In the genomic region with DNA sequence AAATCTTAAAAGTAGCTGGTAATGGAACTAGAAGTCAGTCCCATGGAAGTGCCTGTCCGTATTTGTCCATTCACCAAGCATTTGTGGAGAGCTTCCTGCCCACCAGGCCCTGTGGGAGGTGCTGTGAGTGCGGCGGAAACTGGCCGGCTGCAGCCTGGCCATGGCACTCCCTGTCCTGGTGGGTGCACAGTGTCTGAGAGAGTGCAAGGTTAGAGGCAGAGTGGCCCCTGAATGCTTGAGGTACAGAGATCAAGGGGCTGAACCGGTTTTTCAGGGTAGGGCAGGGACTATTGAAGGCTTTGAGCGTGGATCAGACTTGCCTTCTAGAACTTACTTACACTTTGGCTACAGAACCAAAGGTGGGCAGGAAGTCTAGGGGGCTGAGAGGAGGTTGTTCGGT, we compare ENCODE assay signal across 18 cellular contexts.
A peak's percentile ranks its signal among the peaks of the same experiment; 100 is the strongest.
DNase-seq lines count a peak whose midpoint lies in the region; ATAC-seq, FAIRE-seq and TF ChIP-seq lines count a peak whose summit lies in the region.
"Had no signal": no experiment of that assay in that cellular context is flagged by ENCODE, and none has a peak within 500 bp of the region (broad histone marks: within the 10 kb centered on the region; RNA-seq: fewer than 3 reads in every experiment).

No MANE protein-coding gene starts in this region.

- H3K4me3 ChIP-seq in heart right ventricle (no peak overlapping the region), lower lobe of right lung (no peak overlapping the region), small intestine (ENCODE audit: low read depth in 1 of 2, low read length in 2 of 2) (no peak overlapping the region), SK-N-SH (ENCODE audit: low read depth in 2 of 2, low read length in 1 of 2) (no peak overlapping the region)
- H3K4me3 ChIP-seq: A549 had no signal

- H3K79me2 ChIP-seq in SK-N-SH (ENCODE audit: insufficient read depth): no peaks in the 10 kb centered on the region

- no peak overlapping the region for H3K4me2 ChIP-seq in SK-N-SH
- H3K4me2 ChIP-seq: A549 had no signal

- H3K9me2 ChIP-seq in SK-N-SH: no peaks in the 10 kb centered on the region

- DNase-seq in heart right ventricle (no peak), left cardiac atrium (no peak), lower lobe of right lung (peak; percentile 68), small intestine (peak; percentile 8), NOMO-1 treated with dmso at 0.1 percent for 144 hours (lab: John Stamatoyannopoulos, UW; ENCODE audit: unreplicated experiment) (no peak), SK-N-SH (no peak)
- no peak for DNase-seq in activated CD4-positive, alpha-beta T cell treated with anti-CD3 and anti-CD28 coated beads for 4 hours
- DNase-seq: NCI-H1092; NCI-H2029 treated with DMSO at 0.1 percent for 48 hours; NCI-H345; stimulated activated CD4-positive, alpha-beta T cell treated with anti-CD3 and anti-CD28 coated beads, Interleukin-1b, Interleukin-23, amount 100 ng/mL, for 48 hours; T-helper 2 cell had no signal

- 91 to 92% methylated on average over 7 of the region's 7 CpGs for WGBS in heart right ventricle, 2 donors
- 53 to 77% (median 60%) methylated on average over 7 of the region's 7 CpGs for WGBS in small intestine, 3 donors
- WGBS in SK-N-SH (ENCODE audit: low lambda C conversion rate): 87% methylated on average over 7 of the region's 7 CpGs

- no peak overlapping the region for H3K9ac ChIP-seq in SK-N-SH

- CTCF ChIA-PET in SK-N-SH (lab: Yijun Ruan, JAX): interaction anchor here (0.6 to 1.3 kb wide), 4 partner anchors 15 to 310 kb away, joined by 3 read pairs; no protein-coding TSS in a partner anchor

- no peak overlapping the region for H2AFZ ChIP-seq in SK-N-SH (ENCODE audit: low read depth)

- POLR2A ChIA-PET in SK-N-SH (lab: Yijun Ruan, JAX): no interaction called here

- H3F3A ChIP-seq in SK-N-SH (replicated peaks; ENCODE audit: insufficient read depth): no peaks in the 10 kb centered on the region

- H3K27me3 ChIP-seq in heart right ventricle (no peaks in the 10 kb centered on the region), lower lobe of right lung (ENCODE audit: low read depth) (no peaks in the 10 kb centered on the region), small intestine (ENCODE audit: control insufficient read depth in 2 of 2, insufficient read depth in 2 of 2, low read length in 2 of 2) (no peaks in the 10 kb centered on the region), SK-N-SH (ENCODE audit: insufficient read depth) (no peaks in the 10 kb centered on the region)

- H3K36me3 ChIP-seq in heart right ventricle (peaks cover 0 to 28% (median 0%) of the 10 kb centered on the region in 9 donors), lower lobe of right lung (peaks cover 11% of the 10 kb centered on the region), small intestine (ENCODE audit: control insufficient read depth in 2 of 2, insufficient read depth in 2 of 2, low read length in 2 of 2) (peaks cover 0 to 3% of the 10 kb centered on the region in 2 donors), SK-N-SH (replicated peaks in 1 of 2; ENCODE audit: control insufficient read depth in 1 of 2, insufficient read depth in 2 of 2, low read length in 1 of 2) (no peaks in the 10 kb centered on the region)

- no peak for FAIRE-seq in small intestine (lab: Jason Lieb, UNC)
- FAIRE-seq: A549, frontal cortex, HepG2, keratinocyte had no signal

- H3K9me3 ChIP-seq in heart right ventricle (no peaks in the 10 kb centered on the region), lower lobe of right lung (no peaks in the 10 kb centered on the region), small intestine (ENCODE audit: control insufficient read depth, low read depth) (no peaks in the 10 kb centered on the region), SK-N-SH (no peaks in the 10 kb centered on the region)
- H3K9me3 ChIP-seq: A549 had no signal

- peak overlapping the region in 8 of 10 donors; percentile 59 to 88 (median 80) for H3K27ac ChIP-seq in heart right ventricle
- peak overlapping the region; percentile 13 for H3K27ac ChIP-seq in lower lobe of right lung
- no peak overlapping the region for H3K27ac ChIP-seq in small intestine (ENCODE audit: low read depth in 1 of 2, low read length in 1 of 2)
- H3K27ac ChIP-seq in SK-N-SH (ENCODE audit: low read depth in 2 of 2, low read length in 1 of 2): no peak overlapping the region
- H3K27ac ChIP-seq: A549 had no signal

- H3K4me1 ChIP-seq in heart right ventricle (peaks cover 4 to 49% (median 32%) of the 10 kb centered on the region in 9 donors), lower lobe of right lung (peaks cover 18% of the 10 kb centered on the region), small intestine (ENCODE audit: control insufficient read depth in 2 of 2, insufficient read depth in 1 of 2, low read depth in 1 of 2, low read length in 1 of 2) (no peaks in the 10 kb centered on the region), SK-N-SH (ENCODE audit: control insufficient read depth in 1 of 2, insufficient read depth in 2 of 2, low read depth in 1 of 2, low read length in 1 of 2) (peaks cover 0 to 14% of the 10 kb centered on the region in 2 experiments; a peak in 3 of 4 replicates)
- H3K4me1 ChIP-seq: A549 had no signal

- ATAC-seq in heart right ventricle: no peak
- ATAC-seq in left cardiac atrium: no peak
- ATAC-seq in lower lobe of right lung: peak; percentile 74 to 89
- no peak for ATAC-seq in HG03378 (IDR thresholded peaks at IDR 0.05; ENCODE audit: unreplicated experiment)
- ATAC-seq: A549, HepG2, Panc1 had no signal

- no peaks in the 10 kb centered on the region for H4K20me1 ChIP-seq in SK-N-SH (ENCODE audit: insufficient read depth)

- TF ChIP-seq CTCF in heart right ventricle (IDR thresholded peaks at IDR 0.05) (no peak), lower lobe of right lung (IDR thresholded peaks at IDR 0.05) (no peak), SK-N-SH (IDR thresholded peaks at IDR 0.05) (no peak)

- TF ChIP-seq RAD21 in SK-N-SH (IDR thresholded peaks at IDR 0.05; ENCODE audit: low read length): no peak

- no peak for TF ChIP-seq EP300 in SK-N-SH (IDR thresholded peaks at IDR 0.05; ENCODE audit: borderline replicate concordance in 1 of 2, low read depth in 1 of 2, low read length in 1 of 2)

- intact Hi-C loops in heart right ventricle (cut with DNase I) (no loop called here), left cardiac atrium (cut with DNase I) (no loop called here), lower lobe of right lung (cut with DNase I) (no loop called here)

TF ChIP-seq in SK-N-SH, 30 proteins besides CTCF, POLR2A, EP300 and RAD21 (continues in another document):
- TF ChIP-seq EZH2phosphoT487 (IDR thresholded peaks at IDR 0.05; ENCODE audit: borderline replicate concordance, low read depth) (no peak), MEF2A (IDR thresholded peaks at IDR 0.05; ENCODE audit: borderline replicate concordance, low read depth) (no peak), RCOR1 (IDR thresholded peaks at IDR 0.05; ENCODE audit: low read length) (no peak), RXRA (IDR thresholded peaks at IDR 0.05; ENCODE audit: borderline replicate concordance, low read depth) (no peak), SMC3 (IDR thresholded peaks at IDR 0.05; ENCODE audit: low read depth, low read length) (no peak), YY1 (IDR thresholded peaks at IDR 0.05; ENCODE audit: low read depth) (no peak), GABPA (IDR thresholded peaks at IDR 0.05; ENCODE audit: low read depth) (no peak), RFX5 (IDR thresholded peaks at IDR 0.05; ENCODE audit: low read length) (no peak)
- TF ChIP-seq, protein P1, sequence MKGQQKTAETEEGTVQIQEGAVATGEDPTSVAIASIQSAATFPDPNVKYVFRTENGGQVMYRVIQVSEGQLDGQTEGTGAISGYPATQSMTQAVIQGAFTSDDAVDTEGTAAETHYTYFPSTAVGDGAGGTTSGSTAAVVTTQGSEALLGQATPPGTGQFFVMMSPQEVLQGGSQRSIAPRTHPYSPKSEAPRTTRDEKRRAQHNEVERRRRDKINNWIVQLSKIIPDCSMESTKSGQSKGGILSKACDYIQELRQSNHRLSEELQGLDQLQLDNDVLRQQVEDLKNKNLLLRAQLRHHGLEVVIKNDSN (IDR thresholded peaks at IDR 0.05; ENCODE audit: borderline replicate concordance, low read depth): no peak
- TF ChIP-seq, protein P2, sequence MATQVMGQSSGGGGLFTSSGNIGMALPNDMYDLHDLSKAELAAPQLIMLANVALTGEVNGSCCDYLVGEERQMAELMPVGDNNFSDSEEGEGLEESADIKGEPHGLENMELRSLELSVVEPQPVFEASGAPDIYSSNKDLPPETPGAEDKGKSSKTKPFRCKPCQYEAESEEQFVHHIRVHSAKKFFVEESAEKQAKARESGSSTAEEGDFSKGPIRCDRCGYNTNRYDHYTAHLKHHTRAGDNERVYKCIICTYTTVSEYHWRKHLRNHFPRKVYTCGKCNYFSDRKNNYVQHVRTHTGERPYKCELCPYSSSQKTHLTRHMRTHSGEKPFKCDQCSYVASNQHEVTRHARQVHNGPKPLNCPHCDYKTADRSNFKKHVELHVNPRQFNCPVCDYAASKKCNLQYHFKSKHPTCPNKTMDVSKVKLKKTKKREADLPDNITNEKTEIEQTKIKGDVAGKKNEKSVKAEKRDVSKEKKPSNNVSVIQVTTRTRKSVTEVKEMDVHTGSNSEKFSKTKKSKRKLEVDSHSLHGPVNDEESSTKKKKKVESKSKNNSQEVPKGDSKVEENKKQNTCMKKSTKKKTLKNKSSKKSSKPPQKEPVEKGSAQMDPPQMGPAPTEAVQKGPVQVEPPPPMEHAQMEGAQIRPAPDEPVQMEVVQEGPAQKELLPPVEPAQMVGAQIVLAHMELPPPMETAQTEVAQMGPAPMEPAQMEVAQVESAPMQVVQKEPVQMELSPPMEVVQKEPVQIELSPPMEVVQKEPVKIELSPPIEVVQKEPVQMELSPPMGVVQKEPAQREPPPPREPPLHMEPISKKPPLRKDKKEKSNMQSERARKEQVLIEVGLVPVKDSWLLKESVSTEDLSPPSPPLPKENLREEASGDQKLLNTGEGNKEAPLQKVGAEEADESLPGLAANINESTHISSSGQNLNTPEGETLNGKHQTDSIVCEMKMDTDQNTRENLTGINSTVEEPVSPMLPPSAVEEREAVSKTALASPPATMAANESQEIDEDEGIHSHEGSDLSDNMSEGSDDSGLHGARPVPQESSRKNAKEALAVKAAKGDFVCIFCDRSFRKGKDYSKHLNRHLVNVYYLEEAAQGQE (IDR thresholded peaks at IDR 0.05; ENCODE audit: low read depth, low read length): no peak
- TF ChIP-seq, protein P3, sequence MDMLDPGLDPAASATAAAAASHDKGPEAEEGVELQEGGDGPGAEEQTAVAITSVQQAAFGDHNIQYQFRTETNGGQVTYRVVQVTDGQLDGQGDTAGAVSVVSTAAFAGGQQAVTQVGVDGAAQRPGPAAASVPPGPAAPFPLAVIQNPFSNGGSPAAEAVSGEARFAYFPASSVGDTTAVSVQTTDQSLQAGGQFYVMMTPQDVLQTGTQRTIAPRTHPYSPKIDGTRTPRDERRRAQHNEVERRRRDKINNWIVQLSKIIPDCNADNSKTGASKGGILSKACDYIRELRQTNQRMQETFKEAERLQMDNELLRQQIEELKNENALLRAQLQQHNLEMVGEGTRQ (IDR thresholded peaks at IDR 0.05; ENCODE audit: borderline replicate concordance, low read depth, low read length): no peak

Comparison
In these comparisons a context has a peak if more than half of its experiments do, and no peak if none do; other contexts are left out.
1. ATAC-seq: peak in lower lobe of right lung (2 of 2); none in heart right ventricle (0 of 8), left cardiac atrium (0 of 2) and HG03378 (single experiment).
2. DNase-seq: peak in lower lobe of right lung (single experiment) and small intestine (single experiment); none in heart right ventricle (0 of 2), left cardiac atrium (single experiment), NOMO-1 treated with dmso at 0.1 percent for 144 hours (single experiment), activated CD4-positive, alpha-beta T cell treated with anti-CD3 and anti-CD28 coated beads for 4 hours (0 of 2) and SK-N-SH (single experiment).
3. H3K27ac ChIP-seq: peak in heart right ventricle (8 of 10) and lower lobe of right lung (single experiment); none in small intestine (0 of 2) and SK-N-SH (0 of 2).